19 cellular contexts compared by ENCODE assay signal in the genomic region with DNA sequence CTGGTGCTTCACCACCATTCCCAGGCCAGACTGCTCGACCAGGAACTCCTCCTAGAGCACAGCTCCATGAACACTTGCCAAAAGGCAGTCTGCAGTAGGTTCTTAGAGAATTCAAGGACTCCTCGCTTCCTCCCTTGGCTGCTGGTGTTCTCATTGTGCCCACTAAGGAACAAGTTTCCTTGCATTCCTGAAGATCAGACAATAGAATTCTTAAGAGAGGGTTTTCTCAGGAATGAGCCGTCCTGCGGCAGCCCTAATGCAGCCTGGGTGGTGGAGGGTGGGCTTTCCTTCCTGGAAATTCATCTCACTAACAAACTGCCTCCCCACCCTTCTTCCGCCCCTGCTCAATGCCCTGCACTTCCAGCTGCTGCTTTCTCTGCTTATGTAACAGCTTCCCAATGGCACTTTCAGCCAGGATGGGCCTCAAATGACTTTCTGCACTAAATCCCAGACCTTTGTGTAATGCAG.
DNase-seq lines count a peak whose midpoint lies in the region; ATAC-seq, FAIRE-seq and TF ChIP-seq lines count a peak whose summit lies in the region.
"Had no signal": no experiment of that assay in that cellular context is flagged by ENCODE, and none has a peak within 500 bp of the region (broad histone marks: within the 10 kb centered on the region; RNA-seq: fewer than 3 reads in every experiment).

No MANE protein-coding gene starts in this region.

- ATAC-seq in right cardiac atrium (peak; percentile 92), psoas muscle (peak; percentile 27 to 72 (median 39))
- ATAC-seq: activated T-helper 17 cell treated with anti-CD3 and anti-CD28 coated beads, Interleukin-2, amount 50 U/mL, for 72 hours; effector memory CD8-positive, alpha-beta T cell had no signal

- DNase-seq in GM03348 (ENCODE audit: low spot score): peak; percentile 27
- peak; percentile 84 for DNase-seq in dermis blood vessel endothelial cell
- DNase-seq in right cardiac atrium: peak; percentile 49 to 87 (median 68)
- DNase-seq in psoas muscle: peak; percentile 33 to 66
- no peak for DNase-seq in WERI-Rb-1
- DNase-seq in activated CD4-positive, alpha-beta T cell treated with anti-CD3 and anti-CD28 coated beads, Interleukin-2, amount 50 U/mL, for 48 hours: no peak
- DNase-seq in germinal center (ENCODE audit: low spot score): no peak
- DNase-seq in urothelium cell line (ENCODE audit: low spot score): no peak
- DNase-seq: amniotic stem cell; cerebellar nuclear complex; effector memory CD8-positive, alpha-beta T cell; MG63; NCI-H2029; NCI-H510A; OCI-M1; SJCRH30; stimulated activated naive CD4-positive, alpha-beta T cell treated with Interleukin-2 at 50 U/mL for 16 hours had no signal

- WGBS in right cardiac atrium: 33% methylated on average over 5 of the region's 5 CpGs
- WGBS in psoas muscle, 3 donors: 43 to 68% (median 46%) methylated on average over 5 of the region's 5 CpGs

- H3K27ac ChIP-seq in right cardiac atrium (ENCODE audit: low read length): peak overlapping the region; percentile 68
- no peak overlapping the region for H3K27ac ChIP-seq in psoas muscle
- H3K27ac ChIP-seq in WERI-Rb-1: no peak overlapping the region
- H3K27ac ChIP-seq: SJCRH30, uterus had no signal

- H3K27me3 ChIP-seq in right cardiac atrium (ENCODE audit: control insufficient read depth, insufficient read depth) (no peaks in the 10 kb centered on the region), psoas muscle (ENCODE audit: insufficient read depth in 3 of 3, low read length in 2 of 3) (no peaks in the 10 kb centered on the region), WERI-Rb-1 (ENCODE audit: insufficient read depth, low read depth, severe bottlenecking) (no peaks in the 10 kb centered on the region)
- H3K27me3 ChIP-seq: MG63, SJCRH30, uterus had no signal

- H3K4me1 ChIP-seq in right cardiac atrium (ENCODE audit: control insufficient read depth, insufficient read depth, low read length) (peaks cover 11% of the 10 kb centered on the region), psoas muscle (peaks cover 3% of the 10 kb centered on the region)
- H3K4me1 ChIP-seq: SJCRH30, uterus had no signal

- TF ChIP-seq CTCF in psoas muscle (IDR thresholded peaks at IDR 0.05): no peak
- no peak for TF ChIP-seq CTCF in WERI-Rb-1 (IDR thresholded peaks at IDR 0.05; ENCODE audit: low read depth, low read length)

- H3K9me3 ChIP-seq in right cardiac atrium (ENCODE audit: control insufficient read depth, low read length) (no peaks in the 10 kb centered on the region), psoas muscle (no peaks in the 10 kb centered on the region), WERI-Rb-1 (ENCODE audit: severe bottlenecking) (no peaks in the 10 kb centered on the region)
- H3K9me3 ChIP-seq: MG63, SJCRH30, uterus had no signal

- intact Hi-C loops in right cardiac atrium (cut with DNase I) (no loop called here), psoas muscle (cut with DNase I) (no loop called here)

- H3K36me3 ChIP-seq in psoas muscle (ENCODE audit: insufficient read depth in 1 of 2, low read depth in 1 of 2): no peaks in the 10 kb centered on the region
- no peaks in the 10 kb centered on the region for H3K36me3 ChIP-seq in WERI-Rb-1
- H3K36me3 ChIP-seq: MG63, SJCRH30, uterus had no signal

- FAIRE-seq in urothelium cell line (lab: Jason Lieb, UNC): no peak

- H3K4me3 ChIP-seq in right cardiac atrium (ENCODE audit: low read length): no peak overlapping the region
- no peak overlapping the region for H3K4me3 ChIP-seq in psoas muscle
- no peak overlapping the region for H3K4me3 ChIP-seq in WERI-Rb-1 (ENCODE audit: low read depth, low read length)
- H3K4me3 ChIP-seq: MG63, SJCRH30, uterus had no signal

Comparison
In these comparisons a context has a peak if more than half of its experiments do, and no peak if none do; other contexts are left out.
1. DNase-seq: peak in GM03348 (single experiment), dermis blood vessel endothelial cell (single experiment), right cardiac atrium (3 of 3) and psoas muscle (2 of 2); none in WERI-Rb-1 (single experiment), activated CD4-positive, alpha-beta T cell treated with anti-CD3 and anti-CD28 coated beads, Interleukin-2, amount 50 U/mL, for 48 hours (0 of 2), germinal center (single experiment) and urothelium cell line (single experiment).